20 cellular contexts compared by ENCODE assay signal in the genomic region with DNA sequence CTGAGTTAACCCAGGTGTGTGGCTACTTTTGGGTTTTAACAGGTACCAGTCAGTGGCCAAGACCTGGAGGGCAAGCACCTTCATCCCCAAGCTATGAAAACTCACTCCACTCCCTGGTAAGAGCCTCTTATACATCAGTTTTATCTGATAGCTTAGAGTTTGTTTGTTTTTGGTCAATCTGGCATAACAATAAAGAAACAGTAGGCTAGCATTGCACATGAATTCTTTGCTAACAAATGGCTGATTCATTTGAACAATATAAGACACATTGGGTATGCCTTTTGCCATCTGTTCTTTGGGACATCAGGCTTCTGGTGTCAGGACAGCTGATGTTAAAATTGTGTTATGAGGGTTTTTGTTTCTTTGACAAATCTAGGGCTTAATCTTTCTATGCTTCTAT.
DNase-seq lines count a peak whose midpoint lies in the region; ATAC-seq and TF ChIP-seq lines count a peak whose summit lies in the region.
"Had no signal": no experiment of that assay in that cellular context is flagged by ENCODE, and none has a peak within 500 bp of the region (broad histone marks: within the 10 kb centered on the region; RNA-seq: fewer than 3 reads in every experiment).

No MANE protein-coding gene starts in this region.

- H4K8ac ChIP-seq in mesenchymal stem cell (ENCODE audit: low read length), result no peak overlapping the region

- no peak overlapping the region for H3K4me3 Mint-ChIP-seq in activated naive CD8-positive, alpha-beta T cell treated with anti-CD3 and anti-CD28 coated beads for 36 hours
- H3K4me3 Mint-ChIP-seq: activated T-cell treated with anti-CD3 and anti-CD28 coated beads, Interleukin-2, amount 50 U/mL, for 24 hours; CD8-positive, alpha-beta memory T cell had no signal

- no peaks in the 10 kb centered on the region for H3K27me3 Mint-ChIP-seq in activated naive CD8-positive, alpha-beta T cell treated with anti-CD3 and anti-CD28 coated beads for 36 hours
- H3K27me3 Mint-ChIP-seq: activated T-cell treated with anti-CD3 and anti-CD28 coated beads, Interleukin-2, amount 50 U/mL, for 24 hours; CD8-positive, alpha-beta memory T cell had no signal

- peaks cover 15% of the 10 kb centered on the region for H3K36me3 Mint-ChIP-seq in activated naive CD8-positive, alpha-beta T cell treated with anti-CD3 and anti-CD28 coated beads for 36 hours

- H3K36me3 ChIP-seq in ACC112 (ENCODE audit: insufficient read depth, low read length) (peaks cover 52% of the 10 kb centered on the region), HUES6 (ENCODE audit: control insufficient read depth, insufficient read depth, low read length) (peaks cover 18% of the 10 kb centered on the region), brain microvascular endothelial cell (replicated peaks) (peaks cover 8% of the 10 kb centered on the region), mesenchymal stem cell (ENCODE audit: control insufficient read depth in 1 of 2, insufficient read depth in 2 of 2, low read depth in 1 of 2, low read length in 2 of 2) (peaks cover 9 to 67% of the 10 kb centered on the region in 2 experiments)

- H3K4me3 ChIP-seq in ACC112 (ENCODE audit: low read depth, low read length), result peak overlapping the region; percentile 33; the same call in 1 of the 2 replicates
- H3K4me3 ChIP-seq in HUES6 (ENCODE audit: low read depth, low read length), result no peak overlapping the region
- no peak overlapping the region for H3K4me3 ChIP-seq in brain microvascular endothelial cell (ENCODE audit: low read depth, low read length)
- H3K4me3 ChIP-seq in mesenchymal stem cell (ENCODE audit: insufficient read depth in 1 of 2, low read depth in 1 of 2, low read length in 2 of 2), result no peak overlapping the region
- no peak overlapping the region for H3K4me3 ChIP-seq in dorsolateral prefrontal cortex
- H3K4me3 ChIP-seq: vagina had no signal

- H3K9ac ChIP-seq in HUES6 (ENCODE audit: low read length), result no peak overlapping the region
- H3K9ac ChIP-seq in mesenchymal stem cell (ENCODE audit: low read length), result peak overlapping the region; percentile 62

- no peak overlapping the region for H3K14ac ChIP-seq in mesenchymal stem cell (ENCODE audit: low read length in 2 of 2)

- H3K4me1 Mint-ChIP-seq in activated naive CD8-positive, alpha-beta T cell treated with anti-CD3 and anti-CD28 coated beads for 36 hours, result no peaks in the 10 kb centered on the region

- H3K9me3 ChIP-seq in HUES6 (ENCODE audit: control insufficient read depth, insufficient read depth, low read depth, low read length) (no peaks in the 10 kb centered on the region), mesenchymal stem cell (ENCODE audit: control insufficient read depth, low read length) (no peaks in the 10 kb centered on the region)
- H3K9me3 ChIP-seq: neutrophil, vagina had no signal

- no peak overlapping the region for H2BK15ac ChIP-seq in mesenchymal stem cell (ENCODE audit: low read depth, poor library complexity, severe bottlenecking)

- no peak overlapping the region for H4K91ac ChIP-seq in mesenchymal stem cell (ENCODE audit: low read length)

- ATAC-seq in HG02623 (IDR thresholded peaks at IDR 0.05; ENCODE audit: unreplicated experiment), result no peak
- no peak for ATAC-seq in GM18909 (IDR thresholded peaks at IDR 0.05; ENCODE audit: poor library complexity, unreplicated experiment)
- ATAC-seq: Panc1, right cardiac atrium had no signal

- H3K79me2 ChIP-seq in ACC112 (ENCODE audit: control insufficient read depth, insufficient read depth, low read length, unreplicated experiment), result no peaks in the 10 kb centered on the region

- H3K23ac ChIP-seq in mesenchymal stem cell (ENCODE audit: low read length in 2 of 2), result no peak overlapping the region

- peak overlapping the region; percentile 71 for H3K27ac ChIP-seq in ACC112 (ENCODE audit: low read depth, low read length)
- peak overlapping the region; percentile 58; the same call in 1 of the 2 replicates for H3K27ac ChIP-seq in HUES6 (ENCODE audit: low read depth, low read length)
- peak overlapping the region; percentile 36 for H3K27ac ChIP-seq in brain microvascular endothelial cell
- peak overlapping the region; percentile 51 for H3K27ac ChIP-seq in mesenchymal stem cell (ENCODE audit: low read length, poor library complexity, severe bottlenecking)
- H3K27ac ChIP-seq in dorsolateral prefrontal cortex, result peak overlapping the region in 2 of 59 donors; percentile 1 to 47
- H3K27ac ChIP-seq: neutrophil, vagina had no signal

- no peak overlapping the region for H3K4me2 ChIP-seq in mesenchymal stem cell (ENCODE audit: low read length, poor library complexity, severe bottlenecking)

- H2BK120ac ChIP-seq in mesenchymal stem cell (ENCODE audit: low read depth, low read length), result no peak overlapping the region

- H2BK5ac ChIP-seq in mesenchymal stem cell (ENCODE audit: low read depth, low read length, poor library complexity, severe bottlenecking), result no peak overlapping the region

- no peak overlapping the region for H2BK12ac ChIP-seq in mesenchymal stem cell (ENCODE audit: low read length in 2 of 2)

- H2AK5ac ChIP-seq in mesenchymal stem cell (ENCODE audit: low read length, severe bottlenecking), result peak overlapping the region; percentile 56

- H3K27ac Mint-ChIP-seq in activated naive CD8-positive, alpha-beta T cell treated with anti-CD3 and anti-CD28 coated beads for 36 hours, result no peak overlapping the region
- H3K27ac Mint-ChIP-seq: activated T-cell treated with anti-CD3 and anti-CD28 coated beads, Interleukin-2, amount 50 U/mL, for 24 hours; CD8-positive, alpha-beta memory T cell had no signal

- no peak overlapping the region for H3K18ac ChIP-seq in mesenchymal stem cell (ENCODE audit: low read depth in 1 of 2, low read length in 2 of 2)

- intact Hi-C loops in dorsolateral prefrontal cortex (cut with DNase I), result no loop called here

- H3K27me3 ChIP-seq in ACC112 (ENCODE audit: insufficient read depth, low read length), result no peaks in the 10 kb centered on the region
- H3K27me3 ChIP-seq in HUES6 (ENCODE audit: control insufficient read depth, insufficient read depth, low read length), result no peaks in the 10 kb centered on the region
- no peaks in the 10 kb centered on the region for H3K27me3 ChIP-seq in brain microvascular endothelial cell (replicated peaks)
- no peaks in the 10 kb centered on the region for H3K27me3 ChIP-seq in mesenchymal stem cell (ENCODE audit: control insufficient read depth in 1 of 2, insufficient read depth in 1 of 2, low read length in 2 of 2)
- no peaks in the 10 kb centered on the region for H3K27me3 ChIP-seq in dorsolateral prefrontal cortex
- H3K27me3 ChIP-seq: neutrophil, vagina had no signal

- in situ Hi-C loops in brain microvascular endothelial cell (cut with HindIII; ENCODE audit: low pct_ligation_motif_present, low sequenced_read_pairs), result no loop called here

- H3K9me3 Mint-ChIP-seq in activated naive CD8-positive, alpha-beta T cell treated with anti-CD3 and anti-CD28 coated beads for 36 hours, result no peaks in the 10 kb centered on the region
- H3K9me3 Mint-ChIP-seq: activated T-cell treated with anti-CD3 and anti-CD28 coated beads, Interleukin-2, amount 50 U/mL, for 24 hours; CD8-positive, alpha-beta memory T cell had no signal

- TF ChIP-seq CTCF in brain microvascular endothelial cell (IDR thresholded peaks at IDR 0.05; ENCODE audit: low read depth, low read length, missing control alignments), result no peak
- no peak for TF ChIP-seq CTCF in dorsolateral prefrontal cortex (IDR thresholded peaks at IDR 0.05 in 54 of 56, conservative IDR thresholded peaks at IDR 0.05 in 2 of 56; ENCODE audit: low read depth in 1 of 56, partially characterized antibody in 56 of 56)

- no peak for DNase-seq in brain microvascular endothelial cell
- no peak for DNase-seq in mesenchymal stem cell
- no peak for DNase-seq in dorsolateral prefrontal cortex
- DNase-seq in activated naive CD8-positive, alpha-beta T cell treated with anti-CD3 and anti-CD28 coated beads for 36 hours, result no peak
- DNase-seq: activated CD4-positive, alpha-beta T cell treated with anti-CD3 and anti-CD28 coated beads, Interleukin-2, amount 50 U/mL, for 4 hours; activated naive CD4-positive, alpha-beta T cell treated with anti-CD3 and anti-CD28 coated beads, Interleukin-2, amount 50 U/mL, for 16 hours; activated T-cell treated with anti-CD3 and anti-CD28 coated beads, Interleukin-2, amount 50 U/mL, for 24 hours; CD8-positive, alpha-beta memory T cell; mesendoderm; NCI-H2081 treated with DMSO at 0.1 percent for 48 hours; NCI-H82; right cardiac atrium; stimulated activated CD4-positive, alpha-beta T cell treated with anti-CD3 and anti-CD28 coated beads, Interleukin-1b, Interleukin-23, amount 100 ng/mL, for 48 hours had no signal

- no peak overlapping the region for H2AFZ ChIP-seq in ACC112 (ENCODE audit: low read length, unreplicated experiment)
- H2AFZ ChIP-seq in mesenchymal stem cell (ENCODE audit: low read depth, low read length), result no peak overlapping the region

- peaks cover 15% of the 10 kb centered on the region for H3K79me1 ChIP-seq in mesenchymal stem cell (replicated peaks; ENCODE audit: low read length, poor library complexity, severe bottlenecking)

- no peak overlapping the region for H3K4ac ChIP-seq in mesenchymal stem cell (ENCODE audit: low read depth in 1 of 2, low read length in 2 of 2)

- H3K4me1 ChIP-seq in ACC112 (ENCODE audit: control insufficient read depth, insufficient read depth, low read length, unreplicated experiment) (peaks cover 14% of the 10 kb centered on the region), HUES6 (ENCODE audit: control insufficient read depth, insufficient read depth, low read length) (peaks cover 26% of the 10 kb centered on the region), mesenchymal stem cell (ENCODE audit: control insufficient read depth, insufficient read depth, low read depth, low read length) (no peaks in the 10 kb centered on the region)
